Comparison of ENCODE assay signal across 1 cellular context in the genomic region with DNA sequence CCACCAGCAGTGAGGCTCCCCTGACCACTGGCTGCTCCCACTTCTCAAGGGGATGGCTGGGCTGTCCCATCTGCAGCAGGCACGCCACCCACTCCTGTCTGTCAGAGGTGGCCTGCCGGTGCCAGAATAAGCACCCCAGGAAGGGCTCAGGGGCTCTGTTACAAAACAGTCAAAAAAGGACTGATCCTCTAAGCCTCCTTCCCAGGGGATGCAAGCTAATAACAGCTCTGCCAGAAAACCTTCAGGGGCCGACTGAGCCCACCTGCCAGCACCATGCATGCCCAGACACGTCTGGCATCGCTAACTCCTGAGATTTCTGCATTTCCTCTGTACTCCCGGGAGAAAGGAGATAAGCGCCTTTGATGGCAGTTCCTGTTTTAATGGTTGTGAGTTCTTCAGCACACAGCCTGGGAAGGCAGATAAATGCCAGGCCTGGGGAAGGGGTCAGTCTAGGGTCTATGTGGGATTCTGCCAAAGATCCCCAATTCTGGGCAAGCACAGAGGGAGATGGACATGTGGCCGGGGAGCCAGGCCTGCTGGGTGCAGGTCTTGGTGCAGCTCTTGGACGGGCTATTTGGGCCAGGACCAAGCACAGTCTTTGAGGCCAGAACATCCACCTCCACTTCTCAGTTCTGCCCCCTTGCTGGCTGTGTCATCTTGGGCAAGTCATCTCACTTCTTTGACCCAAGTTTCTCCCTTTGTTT.
TF ChIP-seq lines count a peak whose summit lies in the region.

No MANE protein-coding gene starts in this region.

TF ChIP-seq in WTC11, 78 proteins besides CTCF, POLR2A, EP300 and RAD21 (continued from another document):
- no peak for TF ChIP-seq ARID4B (CRISPR knock-in tag; IDR thresholded peaks at IDR 0.05; ENCODE audit: borderline replicate concordance)
- no peak for TF ChIP-seq PRRX2 (CRISPR knock-in tag; IDR thresholded peaks at IDR 0.05)
- no peak for TF ChIP-seq TP53 (CRISPR knock-in tag; IDR thresholded peaks at IDR 0.05)
- TF ChIP-seq, protein P1, sequence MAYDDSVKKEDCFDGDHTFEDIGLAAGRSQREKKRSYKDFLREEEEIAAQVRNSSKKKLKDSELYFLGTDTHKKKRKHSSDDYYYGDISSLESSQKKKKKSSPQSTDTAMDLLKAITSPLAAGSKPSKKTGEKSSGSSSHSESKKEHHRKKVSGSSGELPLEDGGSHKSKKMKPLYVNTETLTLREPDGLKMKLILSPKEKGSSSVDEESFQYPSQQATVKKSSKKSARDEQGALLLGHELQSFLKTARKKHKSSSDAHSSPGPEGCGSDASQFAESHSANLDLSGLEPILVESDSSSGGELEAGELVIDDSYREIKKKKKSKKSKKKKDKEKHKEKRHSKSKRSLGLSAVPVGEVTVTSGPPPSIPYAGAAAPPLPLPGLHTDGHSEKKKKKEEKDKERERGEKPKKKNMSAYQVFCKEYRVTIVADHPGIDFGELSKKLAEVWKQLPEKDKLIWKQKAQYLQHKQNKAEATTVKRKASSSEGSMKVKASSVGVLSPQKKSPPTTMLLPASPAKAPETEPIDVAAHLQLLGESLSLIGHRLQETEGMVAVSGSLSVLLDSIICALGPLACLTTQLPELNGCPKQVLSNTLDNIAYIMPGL (CRISPR knock-in tag; IDR thresholded peaks at IDR 0.05): no peak
- TF ChIP-seq ZNF423 (CRISPR knock-in tag; IDR thresholded peaks at IDR 0.05): no peak
- TF ChIP-seq, protein P2, sequence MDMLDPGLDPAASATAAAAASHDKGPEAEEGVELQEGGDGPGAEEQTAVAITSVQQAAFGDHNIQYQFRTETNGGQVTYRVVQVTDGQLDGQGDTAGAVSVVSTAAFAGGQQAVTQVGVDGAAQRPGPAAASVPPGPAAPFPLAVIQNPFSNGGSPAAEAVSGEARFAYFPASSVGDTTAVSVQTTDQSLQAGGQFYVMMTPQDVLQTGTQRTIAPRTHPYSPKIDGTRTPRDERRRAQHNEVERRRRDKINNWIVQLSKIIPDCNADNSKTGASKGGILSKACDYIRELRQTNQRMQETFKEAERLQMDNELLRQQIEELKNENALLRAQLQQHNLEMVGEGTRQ (CRISPR knock-in tag; IDR thresholded peaks at IDR 0.05): no peak
